Comparison of ENCODE assay signal across 16 cellular contexts in genomic region chr5:157248771-157249475, GRCh38. TPM values are rescaled to one million over a fixed set of nuclear protein-coding genes. Genes with fewer than 3 reads are reported as not detected.
A peak's percentile ranks its signal among the peaks of the same experiment; 100 is the strongest.
DNase-seq lines count a peak whose midpoint lies in the region; ATAC-seq, FAIRE-seq and TF ChIP-seq lines count a peak whose summit lies in the region.
"Had no signal": no experiment of that assay in that cellular context is flagged by ENCODE, and none has a peak within 500 bp of the region (broad histone marks: within the 10 kb centered on the region; RNA-seq: fewer than 3 reads in every experiment).

No MANE protein-coding gene starts in this region.

- H3K27me3 ChIP-seq in small intestine (ENCODE audit: control insufficient read depth in 2 of 2, insufficient read depth in 2 of 2, low read length in 2 of 2), result no peaks in the 10 kb centered on the region
- H3K27me3 ChIP-seq in foreskin keratinocyte, result no peaks in the 10 kb centered on the region
- H3K27me3 ChIP-seq: thyroid gland had no signal

- H3K36me3 Mint-ChIP-seq in activated CD8-positive, alpha-beta memory T cell treated with anti-CD3 and anti-CD28 coated beads, Interleukin-2, amount 10 ng/mL, durations not matched to agents 7 days and 5 days, result peaks cover 89% of the 10 kb centered on the region
- peaks cover 84% of the 10 kb centered on the region for H3K36me3 Mint-ChIP-seq in T-cell
- peaks cover 85% of the 10 kb centered on the region for H3K36me3 Mint-ChIP-seq in activated naive CD8-positive, alpha-beta T cell treated with anti-CD3 and anti-CD28 coated beads, Interleukin-2, amount 10 ng/mL, durations not matched to agents 7 days and 5 days

- H3K9me3 ChIP-seq in small intestine (ENCODE audit: control insufficient read depth, low read depth), result no peaks in the 10 kb centered on the region
- H3K9me3 ChIP-seq: A549, Caco-2, thyroid gland had no signal

- H3K27ac ChIP-seq in small intestine (ENCODE audit: low read depth in 1 of 2, low read length in 1 of 2), result peak overlapping the region in 1 of 2 donors; percentile 0
- H3K27ac ChIP-seq in foreskin keratinocyte, result no peak overlapping the region
- H3K27ac ChIP-seq: A549, PC-9, thyroid gland had no signal

- H3K4me1 Mint-ChIP-seq in activated CD8-positive, alpha-beta memory T cell treated with anti-CD3 and anti-CD28 coated beads, Interleukin-2, amount 10 ng/mL, durations not matched to agents 7 days and 5 days, result peaks cover 92% of the 10 kb centered on the region
- H3K4me1 Mint-ChIP-seq in T-cell, result peaks cover 94 to 96% (median 95%) of the 10 kb centered on the region in 3 donors
- H3K4me1 Mint-ChIP-seq in activated naive CD8-positive, alpha-beta T cell treated with anti-CD3 and anti-CD28 coated beads, Interleukin-2, amount 10 ng/mL, durations not matched to agents 7 days and 5 days, result peaks cover 85% of the 10 kb centered on the region
- H3K4me1 Mint-ChIP-seq: nephron had no signal

- peak; percentile 75 for DNase-seq in activated CD8-positive, alpha-beta memory T cell treated with anti-CD3 and anti-CD28 coated beads, Interleukin-2, amount 10 ng/mL, durations not matched to agents 7 days and 5 days
- DNase-seq in activated CD8-positive, alpha-beta memory T cell treated with anti-CD3 and anti-CD28 coated beads, Interleukin-2, amount 50 U/mL, for 48 hours, result no peak
- peak in 29 of 34 experiments; percentile 29 to 66 (median 47) for DNase-seq in T-cell
- DNase-seq in activated naive CD8-positive, alpha-beta T cell treated with anti-CD3 and anti-CD28 coated beads, Interleukin-2, amount 10 ng/mL, durations not matched to agents 7 days and 5 days, result no peak
- peak; percentile 36 for DNase-seq in small intestine
- no peak for DNase-seq in foreskin keratinocyte
- DNase-seq in NCI-H1436 treated with DMSO at 0.1 percent for 48 hours (lab: John Stamatoyannopoulos, UW), result no peak
- DNase-seq: activated effector memory CD4-positive, alpha-beta T cell treated with Interleukin-2 at 50 U/mL for 16 hours; Caco-2; NCI-H1694; PC-9; thyroid gland had no signal

- H3K4me1 ChIP-seq in small intestine (ENCODE audit: control insufficient read depth in 2 of 2, insufficient read depth in 1 of 2, low read depth in 1 of 2, low read length in 1 of 2) (no peaks in the 10 kb centered on the region), foreskin keratinocyte (no peaks in the 10 kb centered on the region)
- H3K4me1 ChIP-seq: thyroid gland had no signal

- CTCF ChIA-PET in activated CD8-positive, alpha-beta memory T cell treated with anti-CD3 and anti-CD28 coated beads, Interleukin-2, amount 10 ng/mL, durations not matched to agents 7 days and 5 days (lab: Charles Lee), result interaction anchor here (0.8 to 3.2 kb wide), 11 partner anchors 9 to 106 kb away, joined by 3 to 14 read pairs (median 3); partner anchors contain the start of genes CYFIP2 and MED7
- CTCF ChIA-PET in T-cell (lab: Charles Lee), result interaction anchor here in 1 of 2 donors (0.6 to 2.8 kb wide), 10 partner anchors 8 to 100 kb away, joined by 3 to 11 read pairs (median 3); no protein-coding TSS in a partner anchor

- no peaks in the 10 kb centered on the region for H3K27me3 Mint-ChIP-seq in activated CD8-positive, alpha-beta memory T cell treated with anti-CD3 and anti-CD28 coated beads, Interleukin-2, amount 10 ng/mL, durations not matched to agents 7 days and 5 days
- H3K27me3 Mint-ChIP-seq in T-cell, result no peaks in the 10 kb centered on the region
- no peaks in the 10 kb centered on the region for H3K27me3 Mint-ChIP-seq in activated naive CD8-positive, alpha-beta T cell treated with anti-CD3 and anti-CD28 coated beads, Interleukin-2, amount 10 ng/mL, durations not matched to agents 7 days and 5 days

- no peak for TF ChIP-seq CTCF in foreskin keratinocyte (conservative IDR thresholded peaks at IDR 0.05)

- peak; percentile 13 for ATAC-seq in activated CD8-positive, alpha-beta memory T cell treated with anti-CD3 and anti-CD28 coated beads, Interleukin-2, amount 10 ng/mL, durations not matched to agents 7 days and 5 days
- ATAC-seq in T-cell (replicated peaks in 1 of 4), result peak; percentile 39 to 55 (median 48)
- ATAC-seq in activated naive CD8-positive, alpha-beta T cell treated with anti-CD3 and anti-CD28 coated beads, Interleukin-2, amount 10 ng/mL, durations not matched to agents 7 days and 5 days (ENCODE audit: low read depth), result peak; percentile 30
- no peak for ATAC-seq in foreskin keratinocyte
- ATAC-seq in HG02970 (IDR thresholded peaks at IDR 0.05; ENCODE audit: low FRiP score, unreplicated experiment), result no peak
- ATAC-seq: A549, SK-N-SH treated with all-trans-retinoic acid at 6 μM for 48 hours had no signal

- peak overlapping the region; percentile 48 for H3K4me3 Mint-ChIP-seq in activated CD8-positive, alpha-beta memory T cell treated with anti-CD3 and anti-CD28 coated beads, Interleukin-2, amount 10 ng/mL, durations not matched to agents 7 days and 5 days
- peak overlapping the region; percentile 31 to 64 (median 59) for H3K4me3 Mint-ChIP-seq in T-cell
- peak overlapping the region; percentile 75 for H3K4me3 Mint-ChIP-seq in activated naive CD8-positive, alpha-beta T cell treated with anti-CD3 and anti-CD28 coated beads, Interleukin-2, amount 10 ng/mL, durations not matched to agents 7 days and 5 days
- H3K4me3 Mint-ChIP-seq: nephron had no signal

- H3K36me3 ChIP-seq in small intestine (ENCODE audit: control insufficient read depth in 2 of 2, insufficient read depth in 2 of 2, low read length in 2 of 2), result no peaks in the 10 kb centered on the region
- H3K36me3 ChIP-seq: thyroid gland had no signal

- 72 to 77% (median 72%) methylated on average over 11 of the region's 11 CpGs for WGBS in small intestine, 3 donors

- POLR2A ChIA-PET in T-cell (lab: Charles Lee), result interaction anchor here (0.6 to 2.3 kb wide), 4 partner anchors 10 to 142 kb away, joined by 3 to 9 read pairs (median 3); no protein-coding TSS in a partner anchor
- POLR2A ChIA-PET in activated naive CD8-positive, alpha-beta T cell treated with anti-CD3 and anti-CD28 coated beads, Interleukin-2, amount 10 ng/mL, durations not matched to agents 7 days and 5 days (lab: Charles Lee), result interaction anchor here (0.7 to 5.2 kb wide), 13 partner anchors 9 to 106 kb away, joined by 3 to 29 read pairs (median 3); partner anchors contain the start of gene MED7

- no peak for FAIRE-seq in small intestine (lab: Jason Lieb, UNC)

- peak overlapping the region; percentile 86 for H3K27ac Mint-ChIP-seq in activated CD8-positive, alpha-beta memory T cell treated with anti-CD3 and anti-CD28 coated beads, Interleukin-2, amount 10 ng/mL, durations not matched to agents 7 days and 5 days
- peak overlapping the region; percentile 89 to 92 for H3K27ac Mint-ChIP-seq in T-cell
- H3K27ac Mint-ChIP-seq in activated naive CD8-positive, alpha-beta T cell treated with anti-CD3 and anti-CD28 coated beads, Interleukin-2, amount 10 ng/mL, durations not matched to agents 7 days and 5 days, result peak overlapping the region; percentile 84
- H3K27ac Mint-ChIP-seq: nephron had no signal

- H3K9me3 Mint-ChIP-seq in activated CD8-positive, alpha-beta memory T cell treated with anti-CD3 and anti-CD28 coated beads, Interleukin-2, amount 10 ng/mL, durations not matched to agents 7 days and 5 days (ENCODE audit: low read depth), result no peaks in the 10 kb centered on the region
- H3K9me3 Mint-ChIP-seq in T-cell, result no peaks in the 10 kb centered on the region
- H3K9me3 Mint-ChIP-seq in activated naive CD8-positive, alpha-beta T cell treated with anti-CD3 and anti-CD28 coated beads, Interleukin-2, amount 10 ng/mL, durations not matched to agents 7 days and 5 days, result no peaks in the 10 kb centered on the region
- H3K9me3 Mint-ChIP-seq: nephron had no signal

- H3K4me3 ChIP-seq in small intestine (ENCODE audit: low read depth in 1 of 2, low read length in 2 of 2), result no peak overlapping the region
- H3K4me3 ChIP-seq: A549, PC-9, thyroid gland had no signal

RNA-seq across cellular contexts. Expression of gene CYFIP2, which starts 17.0 kb away (rescaled TPM):
- total RNA-seq in activated CD8-positive, alpha-beta memory T cell treated with anti-CD3 and anti-CD28 coated beads, Interleukin-2, amount 10 ng/mL, durations not matched to agents 7 days and 5 days, result 100 to 1,000 TPM; 382 to 438 TPM
- total RNA-seq in T-cell (100 to 1,000 TPM; 362 to 497 (median 398) TPM), foreskin keratinocyte (1.1 and 1.2 TPM in 2 replicates)
- 100 to 1,000 TPM; 458 to 480 TPM for total RNA-seq in activated naive CD8-positive, alpha-beta T cell treated with anti-CD3 and anti-CD28 coated beads, Interleukin-2, amount 10 ng/mL, durations not matched to agents 7 days and 5 days
- polyA plus RNA-seq in small intestine (10 to 100 TPM in 1 of 3 donors, 1 to 10 TPM in 2; 6.3 to 10.8 (median 9.7) TPM), foreskin keratinocyte (0.53 and 0.68 TPM in 2 replicates)
- total RNA-seq: PC-9 had no signal

Comparison
In these comparisons a context has a peak if more than half of its experiments do, and no peak if none do; other contexts are left out.
1. DNase-seq: peak in activated CD8-positive, alpha-beta memory T cell treated with anti-CD3 and anti-CD28 coated beads, Interleukin-2, amount 10 ng/mL, durations not matched to agents 7 days and 5 days (single experiment), T-cell (29 of 34) and small intestine (single experiment); none in activated CD8-positive, alpha-beta memory T cell treated with anti-CD3 and anti-CD28 coated beads, Interleukin-2, amount 50 U/mL, for 48 hours (single experiment), activated naive CD8-positive, alpha-beta T cell treated with anti-CD3 and anti-CD28 coated beads, Interleukin-2, amount 10 ng/mL, durations not matched to agents 7 days and 5 days (single experiment), foreskin keratinocyte (0 of 2) and NCI-H1436 treated with DMSO at 0.1 percent for 48 hours (single experiment).
2. ATAC-seq: peak in activated CD8-positive, alpha-beta memory T cell treated with anti-CD3 and anti-CD28 coated beads, Interleukin-2, amount 10 ng/mL, durations not matched to agents 7 days and 5 days (single experiment), T-cell (4 of 4) and activated naive CD8-positive, alpha-beta T cell treated with anti-CD3 and anti-CD28 coated beads, Interleukin-2, amount 10 ng/mL, durations not matched to agents 7 days and 5 days (single experiment); none in foreskin keratinocyte (single experiment) and HG02970 (single experiment).
3. RNA of gene CYFIP2, which starts 17.0 kb away (total RNA-seq): 458 to 480 TPM in activated naive CD8-positive, alpha-beta T cell treated with anti-CD3 and anti-CD28 coated beads, Interleukin-2, amount 10 ng/mL, durations not matched to agents 7 days and 5 days, 382 to 438 TPM in activated CD8-positive, alpha-beta memory T cell treated with anti-CD3 and anti-CD28 coated beads, Interleukin-2, amount 10 ng/mL, durations not matched to agents 7 days and 5 days and 362 to 497 TPM in T-cell; 1.1 to 1.2 TPM in foreskin keratinocyte; every median in the first group is over 100 times any median in the second.
4. Peak in every context shown above with its lines, with median percentiles within 50 percentile points of each other: H3K27ac Mint-ChIP-seq and H3K4me3 Mint-ChIP-seq.